21 cellular contexts compared by ENCODE assay signal in the genomic region with DNA sequence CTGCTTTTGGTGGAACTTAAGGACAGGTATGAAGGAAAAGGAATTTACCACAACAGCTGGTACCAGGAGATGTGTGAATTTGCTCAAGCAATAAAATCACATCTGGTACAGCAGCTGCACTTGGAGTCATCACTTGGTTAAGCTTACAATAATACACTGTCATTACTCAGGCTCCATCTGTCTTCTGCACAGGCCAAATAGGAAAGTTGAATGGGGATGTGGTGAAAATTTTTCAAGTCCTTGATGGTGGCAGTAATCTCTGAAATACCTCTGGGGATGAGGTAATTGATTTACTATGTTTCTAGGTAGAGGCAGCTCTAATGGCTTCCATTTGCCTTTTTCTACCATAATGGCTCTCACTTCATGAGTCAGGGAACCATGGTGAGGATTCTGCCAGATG.
A peak's percentile ranks its signal among the peaks of the same experiment; 100 is the strongest.
DNase-seq lines count a peak whose midpoint lies in the region; ATAC-seq and TF ChIP-seq lines count a peak whose summit lies in the region.
"Had no signal": no experiment of that assay in that cellular context is flagged by ENCODE, and none has a peak within 500 bp of the region (broad histone marks: within the 10 kb centered on the region; RNA-seq: fewer than 3 reads in every experiment).

No MANE protein-coding gene starts in this region.

- H3K27me3 Mint-ChIP-seq in natural killer cell treated with Interleukin-12 subunit alpha and Interleukin-12 subunit beta and Interleukin-15 and Interleukin-18, amount 100 ng/mL, for 72 hours: no peaks in the 10 kb centered on the region
- no peaks in the 10 kb centered on the region for H3K27me3 Mint-ChIP-seq in activated naive CD8-positive, alpha-beta T cell treated with anti-CD3 and anti-CD28 coated beads, Interleukin-2, amount 50 U/mL, for 24 hours
- no peaks in the 10 kb centered on the region for H3K27me3 Mint-ChIP-seq in activated T-cell treated with anti-CD3 and anti-CD28 coated beads, Interleukin-2, amount 50 U/mL, for 4 hours (ENCODE audit: low read depth)
- H3K27me3 Mint-ChIP-seq: IgD-negative memory B cell had no signal

- no peak for TF ChIP-seq CTCF in kidney epithelial cell (IDR thresholded peaks at IDR 0.05; ENCODE audit: insufficient read depth, low read length, poor library complexity, severe bottlenecking)

- H3K36me3 ChIP-seq in kidney epithelial cell (ENCODE audit: control insufficient read depth, insufficient read depth, low read length): no peaks in the 10 kb centered on the region
- H3K36me3 ChIP-seq: HAP-1, MG63, Peyer's patch had no signal

- no peak overlapping the region for H3K4me3 ChIP-seq in kidney epithelial cell (ENCODE audit: low read depth, low read length)
- H3K4me3 ChIP-seq: HAP-1, MG63, Peyer's patch had no signal

- H3K4me3 Mint-ChIP-seq in natural killer cell treated with Interleukin-12 subunit alpha and Interleukin-12 subunit beta and Interleukin-15 and Interleukin-18, amount 100 ng/mL, for 72 hours: no peak overlapping the region
- H3K4me3 Mint-ChIP-seq in activated naive CD8-positive, alpha-beta T cell treated with anti-CD3 and anti-CD28 coated beads, Interleukin-2, amount 50 U/mL, for 24 hours: no peak overlapping the region
- H3K4me3 Mint-ChIP-seq in activated T-cell treated with anti-CD3 and anti-CD28 coated beads, Interleukin-2, amount 50 U/mL, for 4 hours: no peak overlapping the region
- H3K4me3 Mint-ChIP-seq: CD14-positive monocyte, IgD-negative memory B cell had no signal

- no peaks in the 10 kb centered on the region for H3K4me1 Mint-ChIP-seq in natural killer cell treated with Interleukin-12 subunit alpha and Interleukin-12 subunit beta and Interleukin-15 and Interleukin-18, amount 100 ng/mL, for 72 hours (ENCODE audit: low read depth in 2 of 2)
- no peaks in the 10 kb centered on the region for H3K4me1 Mint-ChIP-seq in activated naive CD8-positive, alpha-beta T cell treated with anti-CD3 and anti-CD28 coated beads, Interleukin-2, amount 50 U/mL, for 24 hours
- H3K4me1 Mint-ChIP-seq in activated T-cell treated with anti-CD3 and anti-CD28 coated beads, Interleukin-2, amount 50 U/mL, for 4 hours (ENCODE audit: low read depth): no peaks in the 10 kb centered on the region
- H3K4me1 Mint-ChIP-seq: CD14-positive monocyte, IgD-negative memory B cell had no signal

- DNase-seq in NCI-H1694 treated with DMSO at 0.1 percent for 48 hours (lab: John Stamatoyannopoulos, UW) (peak; percentile 86), NCI-H82 treated with DMSO at 0.1 percent for 48 hours (lab: John Stamatoyannopoulos, UW; ENCODE audit: unreplicated experiment) (peak; percentile 73), kidney epithelial cell (ENCODE audit: low read depth) (peak; percentile 16), C1 segment of cervical spinal cord (lab: John Stamatoyannopoulos, UW) (no peak)
- DNase-seq in natural killer cell treated with Interleukin-12 subunit alpha and Interleukin-12 subunit beta and Interleukin-15 and Interleukin-18, amount 100 ng/mL, for 72 hours (ENCODE audit: low spot score): no peak
- no peak for DNase-seq in activated naive CD8-positive, alpha-beta T cell treated with anti-CD3 and anti-CD28 coated beads, Interleukin-2, amount 50 U/mL, for 24 hours
- no peak for DNase-seq in activated T-cell treated with anti-CD3 and anti-CD28 coated beads, Interleukin-2, amount 50 U/mL, for 4 hours
- DNase-seq: ACHN; AML-193; DND-41; Karpas-422; MG63; NCI-H1048; NCI-H1436; NCI-H2029 treated with DMSO at 0.1 percent for 48 hours; NCI-H510A; NK-92 treated with Interleukin-12 subunit alpha and Interleukin-12 subunit beta, amount 100 ng/mL, for 24 hours; Peyer's patch had no signal

- no peak overlapping the region for H3K27ac Mint-ChIP-seq in natural killer cell treated with Interleukin-12 subunit alpha and Interleukin-12 subunit beta and Interleukin-15 and Interleukin-18, amount 100 ng/mL, for 72 hours
- no peak overlapping the region for H3K27ac Mint-ChIP-seq in activated naive CD8-positive, alpha-beta T cell treated with anti-CD3 and anti-CD28 coated beads, Interleukin-2, amount 50 U/mL, for 24 hours
- H3K27ac Mint-ChIP-seq: CD14-positive monocyte had no signal

- H3K27me3 ChIP-seq in kidney epithelial cell (ENCODE audit: control insufficient read depth, insufficient read depth, low read length): no peaks in the 10 kb centered on the region
- H3K27me3 ChIP-seq: MG63, Peyer's patch had no signal

- ATAC-seq in natural killer cell treated with Interleukin-12 subunit alpha and Interleukin-12 subunit beta and Interleukin-15 and Interleukin-18, amount 100 ng/mL, for 72 hours: no peak
- ATAC-seq in activated naive CD8-positive, alpha-beta T cell treated with anti-CD3 and anti-CD28 coated beads, Interleukin-2, amount 50 U/mL, for 24 hours: no peak
- no peak for ATAC-seq in activated T-cell treated with anti-CD3 and anti-CD28 coated beads, Interleukin-2, amount 50 U/mL, for 4 hours

- no peaks in the 10 kb centered on the region for H3K36me3 Mint-ChIP-seq in natural killer cell treated with Interleukin-12 subunit alpha and Interleukin-12 subunit beta and Interleukin-15 and Interleukin-18, amount 100 ng/mL, for 72 hours
- H3K36me3 Mint-ChIP-seq in activated naive CD8-positive, alpha-beta T cell treated with anti-CD3 and anti-CD28 coated beads, Interleukin-2, amount 50 U/mL, for 24 hours (ENCODE audit: low read depth): no peaks in the 10 kb centered on the region
- H3K36me3 Mint-ChIP-seq in activated T-cell treated with anti-CD3 and anti-CD28 coated beads, Interleukin-2, amount 50 U/mL, for 4 hours (ENCODE audit: insufficient read depth): no peaks in the 10 kb centered on the region
- H3K36me3 Mint-ChIP-seq: CD14-positive monocyte, IgD-negative memory B cell had no signal

- H3K9me3 Mint-ChIP-seq in natural killer cell treated with Interleukin-12 subunit alpha and Interleukin-12 subunit beta and Interleukin-15 and Interleukin-18, amount 100 ng/mL, for 72 hours: no peaks in the 10 kb centered on the region
- no peaks in the 10 kb centered on the region for H3K9me3 Mint-ChIP-seq in activated naive CD8-positive, alpha-beta T cell treated with anti-CD3 and anti-CD28 coated beads, Interleukin-2, amount 50 U/mL, for 24 hours
- H3K9me3 Mint-ChIP-seq in activated T-cell treated with anti-CD3 and anti-CD28 coated beads, Interleukin-2, amount 50 U/mL, for 4 hours: no peaks in the 10 kb centered on the region
- H3K9me3 Mint-ChIP-seq: CD14-positive monocyte had no signal

Comparison
In these comparisons a context has a peak if more than half of its experiments do, and no peak if none do; other contexts are left out.
1. DNase-seq: peak in NCI-H1694 treated with DMSO at 0.1 percent for 48 hours (single experiment), NCI-H82 treated with DMSO at 0.1 percent for 48 hours (single experiment) and kidney epithelial cell (single experiment); none in natural killer cell treated with Interleukin-12 subunit alpha and Interleukin-12 subunit beta and Interleukin-15 and Interleukin-18, amount 100 ng/mL, for 72 hours (single experiment), activated naive CD8-positive, alpha-beta T cell treated with anti-CD3 and anti-CD28 coated beads, Interleukin-2, amount 50 U/mL, for 24 hours (single experiment), activated T-cell treated with anti-CD3 and anti-CD28 coated beads, Interleukin-2, amount 50 U/mL, for 4 hours (single experiment) and C1 segment of cervical spinal cord (0 of 14).